20 cellular contexts compared by ENCODE assay signal in genomic region chr22:17063372-17064106, GRCh38. TPM values are rescaled to one million over a fixed set of nuclear protein-coding genes. Genes with fewer than 3 reads are reported as not detected.
DNase-seq lines count a peak whose midpoint lies in the region; ATAC-seq, FAIRE-seq and TF ChIP-seq lines count a peak whose summit lies in the region.
"Had no signal": no experiment of that assay in that cellular context is flagged by ENCODE, and none has a peak within 500 bp of the region (broad histone marks: within the 10 kb centered on the region; RNA-seq: fewer than 3 reads in every experiment).

No MANE protein-coding gene starts in this region.

- no peak overlapping the region for H3K4me2 ChIP-seq in trophoblast cell (ENCODE audit: low read length)

- no peaks in the 10 kb centered on the region for H3K79me2 ChIP-seq in trophoblast cell (ENCODE audit: control insufficient read depth, insufficient read depth, low read length, poor library complexity)

- intact Hi-C loops in pancreas (cut with DNase I), result no loop called here

- no peaks in the 10 kb centered on the region for H3K9me3 ChIP-seq in HAP-1
- no peaks in the 10 kb centered on the region for H3K9me3 ChIP-seq in pancreas
- H3K9me3 ChIP-seq in trophoblast cell (ENCODE audit: insufficient read depth, low read depth, low read length), result no peaks in the 10 kb centered on the region
- H3K9me3 ChIP-seq: mucosa of descending colon had no signal

- FAIRE-seq in pancreas (lab: Jason Lieb, UNC), result no peak
- FAIRE-seq: G401.6, RCC 7860 had no signal

- in situ Hi-C loops in HAP-1 (cut with MboI; ENCODE audit: low sequenced_read_pairs), result loop anchor here (25.0 kb wide), 1 partner anchor 451 kb away; no protein-coding TSS in a partner anchor

- WGBS in pancreas, 2 donors, result 42 to 49% methylated on average over 10 of the region's 10 CpGs
- no CpG with 5 or more reads among the region's 10 CpGs for WGBS in trophoblast cell (ENCODE audit: extremely low coverage, insufficient coverage, insufficient read length)

- TF ChIP-seq CTCF in fibroblast of the aortic adventitia (IDR thresholded peaks at IDR 0.05; ENCODE audit: insufficient read depth, low read length) (no peak), pancreas (IDR thresholded peaks at IDR 0.05) (no peak)

- H3K36me3 ChIP-seq in HAP-1 (replicated peaks) (no peaks in the 10 kb centered on the region), pancreas (no peaks in the 10 kb centered on the region), trophoblast cell (ENCODE audit: control insufficient read depth in 1 of 2, insufficient read depth in 2 of 2, low read length in 2 of 2) (no peaks in the 10 kb centered on the region)

- H2AK5ac ChIP-seq in trophoblast cell (ENCODE audit: low read length), result no peak overlapping the region

- H3K9ac ChIP-seq in trophoblast cell (ENCODE audit: low read length), result no peak overlapping the region

- no peak overlapping the region for H3K14ac ChIP-seq in trophoblast cell (ENCODE audit: low read length)

- no peak overlapping the region for H3K18ac ChIP-seq in trophoblast cell (ENCODE audit: low read length)

- H2AFZ ChIP-seq in trophoblast cell (ENCODE audit: insufficient read depth, low read length, poor library complexity), result no peak overlapping the region

- H3K27me3 ChIP-seq in HAP-1 (ENCODE audit: low read depth) (peaks cover 1% of the 10 kb centered on the region; the same call in 1 of the 2 replicates), pancreas (no peaks in the 10 kb centered on the region), trophoblast cell (ENCODE audit: insufficient read depth, low read length) (no peaks in the 10 kb centered on the region)

- no peak overlapping the region for H4K91ac ChIP-seq in trophoblast cell (ENCODE audit: low read depth, low read length)

- ATAC-seq in pancreas (peak in 3 of 4 donors; percentile 62 to 74 (median 71)), HG03469 (IDR thresholded peaks at IDR 0.05; ENCODE audit: unreplicated experiment) (no peak), GM21825 (IDR thresholded peaks at IDR 0.05; ENCODE audit: unreplicated experiment) (no peak)
- ATAC-seq: mucosa of descending colon; stimulated activated naive CD8-positive, alpha-beta T cell treated with anti-CD3 and anti-CD28 coated beads, Interleukin-15, Interleukin-2, amounts not matched to agents 100 U/mL and 50 U/mL, for 24 hours had no signal

- no peak overlapping the region for H3K4me3 ChIP-seq in HAP-1
- H3K4me3 ChIP-seq in fibroblast of the aortic adventitia (ENCODE audit: low read depth, low read length), result no peak overlapping the region
- no peak overlapping the region for H3K4me3 ChIP-seq in pancreas
- H3K4me3 ChIP-seq in trophoblast cell (ENCODE audit: low read depth, low read length), result no peak overlapping the region
- H3K4me3 ChIP-seq: mucosa of descending colon had no signal

- H2BK5ac ChIP-seq in trophoblast cell (ENCODE audit: low read depth, low read length, poor library complexity), result no peak overlapping the region

- no peak overlapping the region for H2BK12ac ChIP-seq in trophoblast cell (ENCODE audit: low read length)

- no peak overlapping the region for H4K8ac ChIP-seq in trophoblast cell (ENCODE audit: low read depth, low read length)

- H2BK120ac ChIP-seq in trophoblast cell (ENCODE audit: insufficient read depth, low read length, poor library complexity), result no peak overlapping the region

- H3K79me1 ChIP-seq in trophoblast cell (ENCODE audit: low read length), result no peaks in the 10 kb centered on the region

- no peak overlapping the region for H3K4ac ChIP-seq in trophoblast cell (ENCODE audit: low read depth, low read length)

- H3K4me1 ChIP-seq in HAP-1 (peaks cover 8% of the 10 kb centered on the region), pancreas (no peaks in the 10 kb centered on the region), trophoblast cell (ENCODE audit: control insufficient read depth in 1 of 2, insufficient read depth in 2 of 2, low read length in 2 of 2) (no peaks in the 10 kb centered on the region)

- DNase-seq in HAP-1 (ENCODE audit: low spot score in 2 of 2) (peak; percentile 3 to 20), NCI-H69 (lab: John Stamatoyannopoulos, UW) (peak; percentile 82), fibroblast of the aortic adventitia (ENCODE audit: low read depth) (peak; percentile 20), pancreas (no peak), trophoblast cell (no peak), NCI-H128 (lab: John Stamatoyannopoulos, UW; ENCODE audit: unreplicated experiment) (no peak)
- DNase-seq: activated CD4-positive, alpha-beta T cell treated with anti-CD3 and anti-CD28 coated beads, Interleukin-2, amount 50 U/mL, for 4 hours; activated gamma-delta T cell treated with Interleukin-2 at 50 U/mL for 16 hours; CD4-positive, CD25-positive, alpha-beta regulatory T cell; central memory CD4-positive, alpha-beta T cell; H7; stimulated activated naive CD8-positive, alpha-beta T cell treated with anti-CD3 and anti-CD28 coated beads, Interleukin-15, Interleukin-2, amounts not matched to agents 100 U/mL and 50 U/mL, for 24 hours had no signal

- no peak overlapping the region for H4K12ac ChIP-seq in trophoblast cell (ENCODE audit: low read depth, low read length)

- no peak overlapping the region for H3K23ac ChIP-seq in trophoblast cell (ENCODE audit: low read length)

- no peak overlapping the region for H3K27ac ChIP-seq in pancreas
- no peak overlapping the region for H3K27ac ChIP-seq in trophoblast cell (ENCODE audit: low read depth, low read length)

RNA-seq across cellular contexts. Expression of gene IL17RA, which starts 21.3 kb away (rescaled TPM):
- total RNA-seq in fibroblast of the aortic adventitia (ENCODE audit: low replicate concordance) (5.2 and 5.3 TPM in 2 replicates), pancreas (10 to 100 TPM in 2 of 6 donors, 1 to 10 TPM in 4; 6.8 to 17.0 (median 8.5) TPM)
- 1 to 10 TPM; 3.8 to 4.0 TPM for polyA plus RNA-seq in pancreas
- polyA plus RNA-seq in trophoblast cell (2013), result 7.2 and 8.2 TPM in 2 replicates

RNA-seq across cellular contexts. Expression of gene GAB4, which starts 55.5 kb away (rescaled TPM):
- total RNA-seq in fibroblast of the aortic adventitia (ENCODE audit: low replicate concordance) (not detected in 2 replicates), pancreas (not detected)
- not detected for polyA plus RNA-seq in pancreas
- not detected in 2 replicates for polyA plus RNA-seq in trophoblast cell (2013)
- total RNA-seq: CD4-positive, CD25-positive, alpha-beta regulatory T cell; epithelial cell of proximal tubule; mucosa of descending colon; NCI-H460; T-helper 2 cell treated with Interferon-gamma antibody and Interleukin-4, amounts not matched to agents 100 ng/mL and 5 ng/mL, for 36 hours had no signal
- polyA plus RNA-seq: CD4-positive, CD25-positive, alpha-beta regulatory T cell had no signal

RNA-seq across cellular contexts. Expression of gene TMEM121B, which starts 57.6 kb away (rescaled TPM):
- total RNA-seq in fibroblast of the aortic adventitia (ENCODE audit: low replicate concordance) (0.09 and 0.16 TPM in 2 replicates), pancreas (under 1 TPM; 0.43 to 1.00 (median 0.60) TPM)
- polyA plus RNA-seq in pancreas, result under 1 TPM; 0.23 to 0.73 TPM
- polyA plus RNA-seq in trophoblast cell (2013), result 0.82 TPM in 2 replicates
- total RNA-seq: NCI-H460 had no signal

Comparison
In these comparisons a context has a peak if more than half of its experiments do, and no peak if none do; other contexts are left out.
1. DNase-seq: peak in HAP-1 (2 of 2), NCI-H69 (single experiment) and fibroblast of the aortic adventitia (single experiment); none in pancreas (0 of 6), trophoblast cell (0 of 2) and NCI-H128 (single experiment).
2. ATAC-seq: peak in pancreas (3 of 4); none in HG03469 (single experiment) and GM21825 (single experiment).